Comparison of ENCODE assay signal across 25 cellular contexts in genomic region chr1:110538082-110538481, GRCh38. TPM values are rescaled to one million over a fixed set of nuclear protein-coding genes. Genes with fewer than 3 reads are reported as not detected.
DNase-seq lines count a peak whose midpoint lies in the region; ATAC-seq and TF ChIP-seq lines count a peak whose summit lies in the region.
"Had no signal": no experiment of that assay in that cellular context is flagged by ENCODE, and none has a peak within 500 bp of the region (broad histone marks: within the 10 kb centered on the region; RNA-seq: fewer than 3 reads in every experiment).

No MANE protein-coding gene starts in this region.

- H3K4me3 ChIP-seq in GM23338 = no peak overlapping the region
- H3K4me3 ChIP-seq in dorsolateral prefrontal cortex = peak overlapping the region in 10 of 59 donors; percentile 6 to 21 (median 17)
- H3K4me3 ChIP-seq in brain microvascular endothelial cell (ENCODE audit: low read depth, low read length) = no peak overlapping the region
- H3K4me3 ChIP-seq: esophagus muscularis mucosa, spleen, upper lobe of right lung had no signal

- H3F3A ChIP-seq in GM23338 (replicated peaks; ENCODE audit: low read depth) = no peaks in the 10 kb centered on the region

- H2AFZ ChIP-seq in GM23338 = no peak overlapping the region

- TF ChIP-seq CTCF in GM23338 (conservative IDR thresholded peaks at IDR 0.05; ENCODE audit: low read depth in 2 of 2) = peak; percentile 38 to 50
- peak in 36 of 56 donors; percentile 9 to 59 (median 31) for TF ChIP-seq CTCF in dorsolateral prefrontal cortex (IDR thresholded peaks at IDR 0.05 in 54 of 56, conservative IDR thresholded peaks at IDR 0.05 in 2 of 56; ENCODE audit: low read depth in 1 of 56, partially characterized antibody in 56 of 56)
- no peak for TF ChIP-seq CTCF in brain microvascular endothelial cell (IDR thresholded peaks at IDR 0.05; ENCODE audit: low read depth, low read length, missing control alignments)

- peaks cover 8% of the 10 kb centered on the region for H3K27me3 Mint-ChIP-seq in GM23338 (ENCODE audit: insufficient read depth, low read depth, poor library complexity)

- no peaks in the 10 kb centered on the region for H3K4me1 ChIP-seq in GM23338 (ENCODE audit: insufficient read depth)
- H3K4me1 ChIP-seq: esophagus muscularis mucosa, spleen, upper lobe of right lung had no signal

- intact Hi-C loops in dorsolateral prefrontal cortex (cut with DNase I) = loop anchor here in 1 of 2 donors (2.0 kb wide), 1 partner anchor 15 kb away; no protein-coding TSS in a partner anchor

- peak; percentile 54; the same call in 2 of the 3 replicates for ATAC-seq in GM23338
- no peak for ATAC-seq in HG03457 (IDR thresholded peaks at IDR 0.05; ENCODE audit: unreplicated experiment)
- ATAC-seq in HG03097 (IDR thresholded peaks at IDR 0.05; ENCODE audit: low FRiP score, unreplicated experiment) = no peak
- ATAC-seq: left lobe of liver, Panc1, upper lobe of right lung had no signal

- no peak overlapping the region for H3K27ac Mint-ChIP-seq in GM23338
- H3K27ac Mint-ChIP-seq: nephron progenitor cell; T-helper 1 cell treated with Interleukin-12 subunit alpha and Interleukin-12 subunit beta and Interleukin-4 antibody, amounts not matched to agents 30 μg/mL and 1 μg/mL, for 36 hours had no signal

- H3K9me3 Mint-ChIP-seq in GM23338 = no peaks in the 10 kb centered on the region
- H3K9me3 Mint-ChIP-seq: nephron progenitor cell; T-helper 1 cell treated with Interleukin-12 subunit alpha and Interleukin-12 subunit beta and Interleukin-4 antibody, amounts not matched to agents 30 μg/mL and 1 μg/mL, for 36 hours had no signal

- no peaks in the 10 kb centered on the region for H3K27me3 ChIP-seq in GM23338 (ENCODE audit: insufficient read depth)
- H3K27me3 ChIP-seq in dorsolateral prefrontal cortex = peaks cover 0 to 3% (median 0%) of the 10 kb centered on the region in 45 donors
- no peaks in the 10 kb centered on the region for H3K27me3 ChIP-seq in brain microvascular endothelial cell (replicated peaks)

- 0 out of 2 replicates have a peak, but pooled peaks cover under 1% of the 10 kb centered on the region for H4K20me1 ChIP-seq in GM23338 (replicated peaks; ENCODE audit: insufficient read depth)

- H3K4me3 Mint-ChIP-seq in GM23338 = no peak overlapping the region
- H3K4me3 Mint-ChIP-seq: nephron progenitor cell; T-helper 1 cell treated with Interleukin-12 subunit alpha and Interleukin-12 subunit beta and Interleukin-4 antibody, amounts not matched to agents 30 μg/mL and 1 μg/mL, for 36 hours had no signal

- no peak overlapping the region for H3K27ac ChIP-seq in GM23338 (ENCODE audit: low read depth)
- H3K27ac ChIP-seq in dorsolateral prefrontal cortex = peak overlapping the region in 13 of 59 donors; percentile 1 to 70 (median 19)
- H3K27ac ChIP-seq in brain microvascular endothelial cell = no peak overlapping the region
- H3K27ac ChIP-seq: esophagus muscularis mucosa, spleen, upper lobe of right lung, VCaP had no signal

- H3K36me3 Mint-ChIP-seq in GM23338 (ENCODE audit: low read depth) = no peaks in the 10 kb centered on the region

- H3K4me2 ChIP-seq in GM23338 = no peak overlapping the region

- H3K79me2 ChIP-seq in GM23338 (replicated peaks; ENCODE audit: insufficient read depth) = no peaks in the 10 kb centered on the region

- DNase-seq in GM23338 (ENCODE audit: low spot score) (peak; percentile 19), NCI-H446 treated with DMSO at 0.1 percent for 48 hours (lab: John Stamatoyannopoulos, UW) (peak; percentile 98), dorsolateral prefrontal cortex (peak; percentile 48 to 87 (median 77)), nucleus accumbens (lab: John Stamatoyannopoulos, UW) (peak in 41 of 56 donors; percentile 6 to 77 (median 50)), brain microvascular endothelial cell (no peak)
- DNase-seq in stimulated activated CD4-positive, alpha-beta T cell treated with anti-CD3 and anti-CD28 coated beads, Interleukin-4, amount 100 ng/mL, for 4 hours = no peak
- DNase-seq: activated naive CD4-positive, alpha-beta T cell; DND-41; effector memory CD4-positive, alpha-beta T cell; Karpas-422; NCI-H2029; nephron progenitor cell; spleen; upper lobe of right lung had no signal

- H3K36me3 ChIP-seq in GM23338 (ENCODE audit: insufficient read depth) (no peaks in the 10 kb centered on the region), brain microvascular endothelial cell (replicated peaks) (no peaks in the 10 kb centered on the region)
- H3K36me3 ChIP-seq: esophagus muscularis mucosa, spleen, upper lobe of right lung had no signal

- in situ Hi-C loops in brain microvascular endothelial cell (cut with HindIII; ENCODE audit: low pct_ligation_motif_present, low sequenced_read_pairs) = no loop called here

- no peaks in the 10 kb centered on the region; the same call in 2 of the 3 replicates for H3K4me1 Mint-ChIP-seq in GM23338
- H3K4me1 Mint-ChIP-seq: nephron progenitor cell had no signal

- H3K9me2 ChIP-seq in GM23338 (ENCODE audit: insufficient read depth) = no peaks in the 10 kb centered on the region

TF ChIP-seq in GM23338, 12 proteins besides CTCF, POLR2A, EP300 and RAD21:
- TF ChIP-seq, protein P1, sequence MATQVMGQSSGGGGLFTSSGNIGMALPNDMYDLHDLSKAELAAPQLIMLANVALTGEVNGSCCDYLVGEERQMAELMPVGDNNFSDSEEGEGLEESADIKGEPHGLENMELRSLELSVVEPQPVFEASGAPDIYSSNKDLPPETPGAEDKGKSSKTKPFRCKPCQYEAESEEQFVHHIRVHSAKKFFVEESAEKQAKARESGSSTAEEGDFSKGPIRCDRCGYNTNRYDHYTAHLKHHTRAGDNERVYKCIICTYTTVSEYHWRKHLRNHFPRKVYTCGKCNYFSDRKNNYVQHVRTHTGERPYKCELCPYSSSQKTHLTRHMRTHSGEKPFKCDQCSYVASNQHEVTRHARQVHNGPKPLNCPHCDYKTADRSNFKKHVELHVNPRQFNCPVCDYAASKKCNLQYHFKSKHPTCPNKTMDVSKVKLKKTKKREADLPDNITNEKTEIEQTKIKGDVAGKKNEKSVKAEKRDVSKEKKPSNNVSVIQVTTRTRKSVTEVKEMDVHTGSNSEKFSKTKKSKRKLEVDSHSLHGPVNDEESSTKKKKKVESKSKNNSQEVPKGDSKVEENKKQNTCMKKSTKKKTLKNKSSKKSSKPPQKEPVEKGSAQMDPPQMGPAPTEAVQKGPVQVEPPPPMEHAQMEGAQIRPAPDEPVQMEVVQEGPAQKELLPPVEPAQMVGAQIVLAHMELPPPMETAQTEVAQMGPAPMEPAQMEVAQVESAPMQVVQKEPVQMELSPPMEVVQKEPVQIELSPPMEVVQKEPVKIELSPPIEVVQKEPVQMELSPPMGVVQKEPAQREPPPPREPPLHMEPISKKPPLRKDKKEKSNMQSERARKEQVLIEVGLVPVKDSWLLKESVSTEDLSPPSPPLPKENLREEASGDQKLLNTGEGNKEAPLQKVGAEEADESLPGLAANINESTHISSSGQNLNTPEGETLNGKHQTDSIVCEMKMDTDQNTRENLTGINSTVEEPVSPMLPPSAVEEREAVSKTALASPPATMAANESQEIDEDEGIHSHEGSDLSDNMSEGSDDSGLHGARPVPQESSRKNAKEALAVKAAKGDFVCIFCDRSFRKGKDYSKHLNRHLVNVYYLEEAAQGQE (IDR thresholded peaks at IDR 0.05; ENCODE audit: unreplicated experiment) = no peak
- TF ChIP-seq CREB1 (CRISPR knock-in tag; IDR thresholded peaks at IDR 0.05; ENCODE audit: low read depth) (no peak), EZH2phosphoT487 (IDR thresholded peaks at IDR 0.05; ENCODE audit: unreplicated experiment) (no peak), EZH2 (IDR thresholded peaks at IDR 0.05; ENCODE audit: low read depth, unreplicated experiment) (no peak), NANOG (IDR thresholded peaks at IDR 0.05; ENCODE audit: borderline replicate concordance) (no peak)
- TF ChIP-seq, protein P2, sequence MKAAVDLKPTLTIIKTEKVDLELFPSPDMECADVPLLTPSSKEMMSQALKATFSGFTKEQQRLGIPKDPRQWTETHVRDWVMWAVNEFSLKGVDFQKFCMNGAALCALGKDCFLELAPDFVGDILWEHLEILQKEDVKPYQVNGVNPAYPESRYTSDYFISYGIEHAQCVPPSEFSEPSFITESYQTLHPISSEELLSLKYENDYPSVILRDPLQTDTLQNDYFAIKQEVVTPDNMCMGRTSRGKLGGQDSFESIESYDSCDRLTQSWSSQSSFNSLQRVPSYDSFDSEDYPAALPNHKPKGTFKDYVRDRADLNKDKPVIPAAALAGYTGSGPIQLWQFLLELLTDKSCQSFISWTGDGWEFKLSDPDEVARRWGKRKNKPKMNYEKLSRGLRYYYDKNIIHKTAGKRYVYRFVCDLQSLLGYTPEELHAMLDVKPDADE (IDR thresholded peaks at IDR 0.05) = no peak

RNA-seq across cellular contexts. Expression of gene KCNA10, which starts 19.1 kb away (rescaled TPM):
- not detected in 2 replicates for total RNA-seq in GM23338 (2014; rRNA removed; shearing (Covaris generic))
- polyA plus RNA-seq in GM23338 (2016; fragmentation: Nextera tagmentation; extraction: Ambion mirVana) = not detected in 2 replicates
- under 1 TPM in 2 of 120 experiments, not detected in 118; 0.26 TPM for total RNA-seq in dorsolateral prefrontal cortex
- total RNA-seq: chondrocyte, glomerular endothelial cell, left lobe of liver, mononuclear cell, pulmonary artery endothelial cell, upper lobe of right lung had no signal
- polyA plus RNA-seq: spleen had no signal

Comparison
In these comparisons a context has a peak if more than half of its experiments do, and no peak if none do; other contexts are left out.
1. DNase-seq: peak in GM23338 (single experiment), NCI-H446 treated with DMSO at 0.1 percent for 48 hours (single experiment), dorsolateral prefrontal cortex (10 of 10) and nucleus accumbens (41 of 56); none in stimulated activated CD4-positive, alpha-beta T cell treated with anti-CD3 and anti-CD28 coated beads, Interleukin-4, amount 100 ng/mL, for 4 hours (0 of 2) and brain microvascular endothelial cell (single experiment).